22 cellular contexts compared by ENCODE assay signal in genomic region chrX:45889471-45889870, GRCh38.
DNase-seq lines count a peak whose midpoint lies in the region; ATAC-seq, FAIRE-seq and TF ChIP-seq lines count a peak whose summit lies in the region.
"Had no signal": no experiment of that assay in that cellular context is flagged by ENCODE, and none has a peak within 500 bp of the region (broad histone marks: within the 10 kb centered on the region; RNA-seq: fewer than 3 reads in every experiment).

No MANE protein-coding gene starts in this region.

- H3K4me3 Mint-ChIP-seq in activated T-helper 17 cell treated with anti-CD3 and anti-CD28 coated beads, Interleukin-2, amount 50 U/mL, for 72 hours: no peak overlapping the region
- H3K4me3 Mint-ChIP-seq: activated naive CD4-positive, alpha-beta T cell treated with anti-CD3 and anti-CD28 coated beads for 36 hours had no signal

- DNase-seq in EH (ENCODE audit: low read depth): peak; percentile 71
- DNase-seq in HFF-Myc (ENCODE audit: extremely low read depth, low read depth): peak; percentile 51
- DNase-seq in foreskin fibroblast: peak; percentile 60 to 72
- DNase-seq in HT-29 (ENCODE audit: low spot score): no peak
- no peak for DNase-seq in D721Med (ENCODE audit: insufficient read length, low spot score)
- DNase-seq in sciatic nerve (ENCODE audit: low spot score): no peak
- DNase-seq: activated naive CD4-positive, alpha-beta T cell treated with anti-CD3 and anti-CD28 coated beads for 36 hours; KG1; NCI-H1105 treated with DMSO at 0.1 percent for 48 hours; NCI-H524; sigmoid colon; upper lobe of right lung had no signal

- no peak overlapping the region for H3K27ac Mint-ChIP-seq in activated T-helper 17 cell treated with anti-CD3 and anti-CD28 coated beads, Interleukin-2, amount 50 U/mL, for 72 hours
- H3K27ac Mint-ChIP-seq: activated naive CD4-positive, alpha-beta T cell treated with anti-CD3 and anti-CD28 coated beads for 36 hours had no signal

- H3K4me1 Mint-ChIP-seq in activated T-helper 17 cell treated with anti-CD3 and anti-CD28 coated beads, Interleukin-2, amount 50 U/mL, for 72 hours: no peaks in the 10 kb centered on the region

- intact Hi-C loops in sciatic nerve (cut with DNase I): no loop called here

- no peaks in the 10 kb centered on the region for H3K27me3 Mint-ChIP-seq in activated T-helper 17 cell treated with anti-CD3 and anti-CD28 coated beads, Interleukin-2, amount 50 U/mL, for 72 hours

- FAIRE-seq in D721Med (lab: Jason Lieb, UNC): no peak
- FAIRE-seq: colon, GM12892, keratinocyte had no signal

- no peaks in the 10 kb centered on the region for H3K9me3 Mint-ChIP-seq in activated T-helper 17 cell treated with anti-CD3 and anti-CD28 coated beads, Interleukin-2, amount 50 U/mL, for 72 hours
- H3K9me3 Mint-ChIP-seq: activated naive CD4-positive, alpha-beta T cell treated with anti-CD3 and anti-CD28 coated beads for 36 hours had no signal

- no peak for TF ChIP-seq CTCF in HFF-Myc (IDR thresholded peaks at IDR 0.05; ENCODE audit: low read depth, low read length, missing control alignments)
- TF ChIP-seq CTCF in foreskin fibroblast (IDR thresholded peaks at IDR 0.05; ENCODE audit: low read depth, low read length): no peak
- no peak for TF ChIP-seq CTCF in D721Med (IDR thresholded peaks at IDR 0.05; ENCODE audit: insufficient read depth, missing control alignments)

- H3K4me3 ChIP-seq in HFF-Myc (replicated peaks; ENCODE audit: low read depth, low read length) (no peak overlapping the region), foreskin fibroblast (ENCODE audit: low read depth in 1 of 2, low read length in 2 of 2) (no peak overlapping the region)
- H3K4me3 ChIP-seq: BLaER1, HAP-1, hepatocyte, lung, sigmoid colon, upper lobe of right lung had no signal

- peak; percentile 75 for ATAC-seq in activated T-helper 17 cell treated with anti-CD3 and anti-CD28 coated beads, Interleukin-2, amount 50 U/mL, for 72 hours (replicated peaks)
- ATAC-seq in GM21423 (IDR thresholded peaks at IDR 0.05; ENCODE audit: unreplicated experiment) (no peak), sciatic nerve (no peak)
- ATAC-seq: Right ventricle myocardium inferior, upper lobe of right lung had no signal

- H3K36me3 Mint-ChIP-seq in activated T-helper 17 cell treated with anti-CD3 and anti-CD28 coated beads, Interleukin-2, amount 50 U/mL, for 72 hours (ENCODE audit: low read depth): no peaks in the 10 kb centered on the region

Comparison
In these comparisons a context has a peak if more than half of its experiments do, and no peak if none do; other contexts are left out.
1. DNase-seq: peak in EH (single experiment), HFF-Myc (single experiment) and foreskin fibroblast (2 of 2); none in HT-29 (single experiment), D721Med (single experiment) and sciatic nerve (single experiment).